In the genomic region with DNA sequence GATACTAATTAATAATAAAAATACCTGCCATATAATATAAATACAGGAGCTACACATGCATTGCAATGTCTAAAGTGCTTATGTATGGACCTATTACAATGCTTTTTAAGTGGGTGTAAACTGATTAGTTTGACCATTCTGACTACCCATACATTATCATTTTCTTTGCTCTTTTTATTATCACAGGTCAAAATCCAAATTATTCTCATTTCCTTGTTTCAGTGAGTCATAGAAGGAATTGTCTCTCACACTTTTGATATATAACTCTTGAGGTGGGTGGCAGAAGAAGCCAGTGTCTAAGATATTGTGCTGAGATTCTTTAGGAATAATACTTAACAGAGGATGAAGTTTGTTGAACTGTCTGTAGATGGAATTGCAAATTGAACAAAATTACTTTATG, we compare ENCODE assay signal across 17 cellular contexts. TPM values are rescaled to one million over a fixed set of nuclear protein-coding genes. Genes with fewer than 3 reads are reported as not detected.
DNase-seq lines count a peak whose midpoint lies in the region; ATAC-seq, FAIRE-seq and TF ChIP-seq lines count a peak whose summit lies in the region.
"Had no signal": no experiment of that assay in that cellular context is flagged by ENCODE, and none has a peak within 500 bp of the region (broad histone marks: within the 10 kb centered on the region; RNA-seq: fewer than 3 reads in every experiment).

No MANE protein-coding gene starts in this region.

- H4K20me1 ChIP-seq in HepG2 (ENCODE audit: insufficient read depth, low read length), result no peaks in the 10 kb centered on the region

- H3K27ac ChIP-seq in right lobe of liver (peak overlapping the region in 2 of 3 donors; percentile 17 to 49), HepG2 (ENCODE audit: extremely low read length, insufficient read depth, low read length) (no peak overlapping the region), pancreas (peak overlapping the region in 3 of 4 donors; percentile 28 to 83 (median 49))
- H3K27ac ChIP-seq: HL-60 had no signal

- CTCF ChIA-PET in HepG2 (lab: Yijun Ruan, JAX; ENCODE audit: low intra/inter-chr PET ratio, low total read pairs), result no interaction called here

- H3K79me2 ChIP-seq in HepG2 (ENCODE audit: insufficient read depth, low read length), result peaks cover 22% of the 10 kb centered on the region

- H3K9me3 ChIP-seq in right lobe of liver (no peaks in the 10 kb centered on the region), HepG2 (ENCODE audit: low read length) (no peaks in the 10 kb centered on the region), endocrine pancreas (ENCODE audit: control insufficient read depth, low read length) (no peaks in the 10 kb centered on the region), pancreas (no peaks in the 10 kb centered on the region), BE2C (no peaks in the 10 kb centered on the region)

- no peaks in the 10 kb centered on the region for H3K36me3 ChIP-seq in right lobe of liver
- H3K36me3 ChIP-seq in HepG2 (replicated peaks in 1 of 2; ENCODE audit: control insufficient read depth in 1 of 2, insufficient read depth in 2 of 2, low read length in 2 of 2), result no peaks in the 10 kb centered on the region
- H3K36me3 ChIP-seq in endocrine pancreas (ENCODE audit: control insufficient read depth, insufficient read depth, low read length), result no peaks in the 10 kb centered on the region
- no peaks in the 10 kb centered on the region for H3K36me3 ChIP-seq in pancreas
- H3K36me3 ChIP-seq in BE2C, result no peaks in the 10 kb centered on the region

- no TSS peak for BruUV-seq in HepG2 (replicated peaks; lab: Mats Ljungman, UMichigan)

- H3K9ac ChIP-seq in HepG2 (ENCODE audit: insufficient read depth, low read depth, low read length) (no peak overlapping the region; the same call in 1 of the 2 replicates), endocrine pancreas (ENCODE audit: control insufficient read depth, insufficient read depth, low read length) (no peak overlapping the region)

- intact Hi-C loops in right lobe of liver (cut with DNase I), result no loop called here
- intact Hi-C loops in HepG2 (cut with micrococcal nuclease; ENCODE audit: unreplicated experiment), result loop anchor here (2.0 kb wide), 2 partner anchors 27 to 77 kb away; a partner anchor contains a TSS
- intact Hi-C loops in pancreas (cut with DNase I), result no loop called here

- no peak for TF ChIP-seq POLR2A in right lobe of liver (IDR thresholded peaks at IDR 0.05)
- TF ChIP-seq POLR2A in HepG2 (IDR thresholded peaks at IDR 0.05; ENCODE audit: insufficient read depth in 1 of 2, low read depth in 2 of 2, low read length in 2 of 2), result no peak

- peak in 1 of 4 donors; percentile 22 for ATAC-seq in right lobe of liver
- ATAC-seq in HepG2, result no peak
- ATAC-seq in pancreas, result peak in 3 of 4 donors; percentile 5 to 25 (median 6)
- ATAC-seq: Panc1, Right ventricle myocardium inferior had no signal

- no peak overlapping the region for H2AFZ ChIP-seq in HepG2 (ENCODE audit: low read length)

- no peaks in the 10 kb centered on the region for H3K27me3 ChIP-seq in right lobe of liver
- H3K27me3 ChIP-seq in HepG2 (ENCODE audit: control insufficient read depth in 1 of 2, insufficient read depth in 2 of 2, low read length in 2 of 2), result no peaks in the 10 kb centered on the region
- H3K27me3 ChIP-seq in endocrine pancreas (ENCODE audit: control insufficient read depth, insufficient read depth, low read length), result no peaks in the 10 kb centered on the region
- no peaks in the 10 kb centered on the region for H3K27me3 ChIP-seq in pancreas
- H3K27me3 ChIP-seq in BE2C, result no peaks in the 10 kb centered on the region

- DNase-seq in right lobe of liver, result no peak
- DNase-seq in HepG2 (ENCODE audit: low spot score), result no peak
- no peak for DNase-seq in pancreas
- no peak for DNase-seq in SHP77 treated with DMSO at 0.1 percent for 48 hours (lab: John Stamatoyannopoulos, UW)
- DNase-seq in activated CD4-positive, alpha-beta T cell treated with anti-CD3 and anti-CD28 coated beads for 1 hour, result no peak
- DNase-seq in stimulated activated CD4-positive, alpha-beta T cell treated with anti-CD3 and anti-CD28 coated beads, Interleukin-1b, Interleukin-23, amount 100 ng/mL, for 48 hours, result no peak
- no peak for DNase-seq in BE2C
- DNase-seq: DND-41, GF-D8, Karpas-422, NCI-H1105 treated with DMSO at 0.1 percent for 48 hours, NCI-H187 treated with DMSO at 0.1 percent for 48 hours had no signal

- H3K4me3 ChIP-seq in right lobe of liver (no peak overlapping the region), HepG2 (replicated peaks in 1 of 3; ENCODE audit: insufficient read depth in 1 of 3, low read depth in 2 of 3, low read length in 3 of 3) (no peak overlapping the region), endocrine pancreas (ENCODE audit: control insufficient read depth, insufficient read depth, low read length) (peak overlapping the region; percentile 29), pancreas (no peak overlapping the region), BE2C (ENCODE audit: low read depth, low read length) (no peak overlapping the region)

- in situ Hi-C loops in HepG2 (cut with HindIII; ENCODE audit: extremely low pct_ligation_motif_present, low pct_unique_long_range_greater_than_20kb), result no loop called here

- no peak for TF ChIP-seq RAD21 in HepG2 (CRISPR knock-in tag; IDR thresholded peaks at IDR 0.05)

- POLR2A ChIA-PET in HepG2 (lab: Yijun Ruan, JAX), result interaction anchor here (1.2 kb wide), 1 partner anchor 67 kb away, joined by 3 read pairs; no protein-coding TSS in a partner anchor

- no peak overlapping the region for H3K4me2 ChIP-seq in HepG2 (ENCODE audit: low read depth, low read length)

- TF ChIP-seq EP300 in HepG2 (IDR thresholded peaks at IDR 0.05; ENCODE audit: low read depth in 2 of 2, low read length in 2 of 2), result no peak
- no peak for TF ChIP-seq EP300 in HepG2 (CRISPR knock-in tag; IDR thresholded peaks at IDR 0.05; ENCODE audit: borderline replicate concordance)

- FAIRE-seq in HepG2 (lab: Jason Lieb, UNC) (no peak), pancreas (lab: Jason Lieb, UNC) (peak; percentile 53)
- FAIRE-seq: H1 had no signal

- TF ChIP-seq CTCF in right lobe of liver (IDR thresholded peaks at IDR 0.05) (no peak), HepG2 (CRISPR knock-in tag; IDR thresholded peaks at IDR 0.05) (no peak), pancreas (IDR thresholded peaks at IDR 0.05) (no peak), BE2C (IDR thresholded peaks at IDR 0.05; ENCODE audit: low read depth, low read length) (no peak)

- H3K4me1 ChIP-seq in right lobe of liver, result peaks cover 0 to 3% (median 0%) of the 10 kb centered on the region in 4 donors
- H3K4me1 ChIP-seq in HepG2 (ENCODE audit: insufficient read depth, low read length), result peaks cover 24% of the 10 kb centered on the region
- H3K4me1 ChIP-seq in endocrine pancreas (ENCODE audit: control insufficient read depth, insufficient read depth, low read length), result peaks cover 27% of the 10 kb centered on the region
- H3K4me1 ChIP-seq in pancreas, result peaks cover 14 to 20% (median 19%) of the 10 kb centered on the region in 3 donors
- peaks cover 5% of the 10 kb centered on the region for H3K4me1 ChIP-seq in BE2C

TF ChIP-seq in HepG2, 621 proteins besides CTCF, POLR2A, EP300 and RAD21:
- no peak for TF ChIP-seq NR2F1 (CRISPR knock-in tag; IDR thresholded peaks at IDR 0.05)

RNA-seq across cellular contexts. Expression of a gene that starts 35.6 kb away (rescaled TPM):
- total RNA-seq in right lobe of liver (10 to 100 TPM; 16.1 to 35.6 (median 27.8) TPM), HepG2 (2016; rRNA removed; fragmentation: Illumina TruSeq; extraction: Trizol) (85.1 and 102 TPM in 2 replicates), pancreas (10 to 100 TPM in 5 of 6 donors, 1 to 10 TPM in 1; 7.7 to 13.4 (median 11.7) TPM)
- 56.4 and 59.7 TPM in 2 replicates for total RNA-seq in HepG2 (2016; cell fraction: cytosol; rRNA removed; fragmentation: Illumina TruSeq; extraction: Trizol; ENCODE audit: low read depth)
- 89.1 and 94.1 TPM in 2 replicates for total RNA-seq in HepG2 (2016; cell fraction: insoluble cytoplasmic fraction; rRNA removed; fragmentation: Illumina TruSeq; extraction: Trizol)
- 63.5 and 68.2 TPM in 2 replicates for total RNA-seq in HepG2 (2016; cell fraction: membrane; rRNA removed; fragmentation: Illumina TruSeq; extraction: Trizol)
- total RNA-seq in HepG2 (2016; cell fraction: nucleus; rRNA removed; fragmentation: Illumina TruSeq; extraction: Trizol), result 120 and 129 TPM in 2 replicates
- polyA plus RNA-seq in HepG2 (2011; rRNA removed) (19.4 and 26.0 TPM in 2 replicates), pancreas (1 to 10 TPM; 4.1 to 6.3 TPM)
- 18.1 and 20.6 TPM in 2 replicates for polyA plus RNA-seq in HepG2 (2011; cell fraction: cytosol; rRNA removed)
- 13.0 and 14.3 TPM in 2 replicates for polyA plus RNA-seq in HepG2 (2011; cell fraction: nucleus; rRNA removed)
- 38.8 and 53.9 TPM in 2 replicates for polyA plus RNA-seq in HepG2 (2012)
- polyA plus RNA-seq in HepG2 (2016; cell fraction: cytosol; fragmentation: Illumina TruSeq; extraction: Trizol; ENCODE audit: low read depth), result 11.4 and 13.6 TPM in 2 replicates
- polyA plus RNA-seq in HepG2 (2016; cell fraction: insoluble cytoplasmic fraction; fragmentation: Illumina TruSeq; extraction: Trizol; ENCODE audit: low read depth), result 65.0 and 72.9 TPM in 2 replicates
- 28.0 and 30.7 TPM in 2 replicates for polyA plus RNA-seq in HepG2 (2016; cell fraction: membrane; fragmentation: Illumina TruSeq; extraction: Trizol; ENCODE audit: low read depth)
- polyA plus RNA-seq in HepG2 (2016; cell fraction: nucleus; fragmentation: Illumina TruSeq; extraction: Trizol; ENCODE audit: insufficient read depth, low read depth), result 39.7 and 40.5 TPM in 2 replicates
- 1.3 and 16.5 TPM in 2 replicates for polyA minus RNA-seq in HepG2 (2011; rRNA and poly(A)+ RNA removed; ENCODE audit: low replicate concordance)
- polyA minus RNA-seq in HepG2 (2011; cell fraction: cytosol; rRNA and poly(A)+ RNA removed), result 24.8 and 26.2 TPM in 2 replicates
- 155 and 161 TPM in 2 replicates for polyA minus RNA-seq in HepG2 (2011; cell fraction: nucleus; rRNA and poly(A)+ RNA removed)
- 1.3 TPM for polyA plus RNA-seq in BE2C (2012; ENCODE audit: insufficient read depth, insufficient read length, low read depth)
